ENCODE assay signal across 27 cellular contexts in the genomic region with DNA sequence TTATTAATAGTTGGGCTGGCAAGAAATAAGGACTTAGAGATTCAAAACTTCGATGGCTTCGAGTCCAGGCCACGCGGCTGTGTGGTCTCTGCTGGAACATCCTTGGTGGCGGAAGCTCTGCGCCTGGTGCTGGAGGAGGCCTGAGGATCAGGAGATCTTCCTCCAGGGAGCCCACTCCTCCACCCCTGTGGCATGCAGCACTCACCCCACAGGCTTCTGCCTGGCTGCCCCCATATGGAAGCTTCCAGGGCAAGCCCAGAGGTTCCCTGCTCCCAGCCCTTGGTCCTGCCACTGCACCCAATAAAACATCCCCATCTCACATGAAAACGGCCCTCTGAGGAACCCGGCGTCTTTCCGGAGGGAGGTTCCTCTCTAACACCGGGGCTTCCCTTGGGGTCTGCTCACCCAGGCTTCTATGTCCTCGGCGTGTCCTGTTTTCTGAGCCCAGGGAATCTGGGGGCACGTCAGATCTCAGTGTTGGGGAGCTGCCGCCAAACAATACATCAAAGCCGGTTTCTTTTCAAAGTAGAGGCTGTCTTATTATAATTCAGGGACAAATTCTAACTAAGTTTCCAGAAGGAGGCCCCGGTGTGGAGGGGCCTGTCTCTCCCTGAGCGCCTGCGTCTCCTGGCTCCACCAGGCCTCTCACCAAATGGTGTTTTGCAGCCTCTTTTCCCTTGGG. TPM values are rescaled to one million over a fixed set of nuclear protein-coding genes. Genes with fewer than 3 reads are reported as not detected.
DNase-seq lines count a peak whose midpoint lies in the region; ATAC-seq and TF ChIP-seq lines count a peak whose summit lies in the region.
"Had no signal": no experiment of that assay in that cellular context is flagged by ENCODE, and none has a peak within 500 bp of the region (broad histone marks: within the 10 kb centered on the region; RNA-seq: fewer than 3 reads in every experiment).

No MANE protein-coding gene starts in this region.

- intact Hi-C loops in IMR-90 (cut with micrococcal nuclease) (no loop called here), stomach (cut with DNase I; ENCODE audit: low total_unique reads) (no loop called here)

- no peaks in the 10 kb centered on the region for H3K36me3 Mint-ChIP-seq in mesothelial cell of epicardium
- H3K36me3 Mint-ChIP-seq: activated naive CD8-positive, alpha-beta T cell treated with anti-CD3 and anti-CD28 coated beads for 36 hours had no signal

- no peak overlapping the region; the same call in none of the 2 replicates for H2AK5ac ChIP-seq in IMR-90 (ENCODE audit: low read depth, low read length)

- H3K56ac ChIP-seq in IMR-90 (ENCODE audit: extremely low read depth, insufficient read depth, low read length) = no peak overlapping the region

- H3K4me1 ChIP-seq in IMR-90 (ENCODE audit: control insufficient read depth, insufficient read depth, low read length) (peaks cover 22% of the 10 kb centered on the region), stomach (peaks cover 13 to 67% (median 33%) of the 10 kb centered on the region in 4 donors)

- no peak overlapping the region for H3K14ac ChIP-seq in IMR-90 (replicated peaks; ENCODE audit: low read depth, low read length)

- no peak for TF ChIP-seq RAD21 in IMR-90 (IDR thresholded peaks at IDR 0.05; ENCODE audit: low read length)

- peak overlapping the region; percentile 41 for H2BK120ac ChIP-seq in IMR-90 (ENCODE audit: low read depth, low read length)

- TF ChIP-seq EP300 in stomach (IDR thresholded peaks at IDR 0.05) = no peak

- H3K18ac ChIP-seq in IMR-90 (ENCODE audit: low read depth, low read length) = no peak overlapping the region

- CTCF ChIA-PET in IMR-90 (lab: Yijun Ruan, JAX) = no interaction called here

- DNase-seq in IMR-90 (no peak), coronary artery (ENCODE audit: low spot score) (peak; percentile 50), mesothelial cell of epicardium (ENCODE audit: low spot score in 2 of 2, unreplicated experiment in 2 of 2) (no peak), stomach (peak; percentile 19), NCI-H2029 treated with DMSO at 0.1 percent for 48 hours (lab: John Stamatoyannopoulos, UW) (no peak)
- DNase-seq in activated CD4-positive, alpha-beta T cell treated with anti-CD3 and anti-CD28 coated beads for 1 hour = no peak
- DNase-seq: activated CD4-positive, alpha-beta T cell treated with anti-CD3 and anti-CD28 coated beads, Interleukin-2, amount 10 ng/mL, durations not matched to agents 7 days and 5 days; activated naive CD8-positive, alpha-beta T cell treated with anti-CD3 and anti-CD28 coated beads for 36 hours; COR-L47; DMS79; foreskin fibroblast; GF-D8; NCI-H2171 treated with DMSO at 0.1 percent for 48 hours; NCI-H524; nephron progenitor cell had no signal

- peaks cover 6% of the 10 kb centered on the region for H3K9me1 ChIP-seq in IMR-90 (ENCODE audit: insufficient read depth, low read length)

- H3K9me3 ChIP-seq in IMR-90 (ENCODE audit: control insufficient read depth, insufficient read depth, low read length) (no peaks in the 10 kb centered on the region), stomach (no peaks in the 10 kb centered on the region)
- H3K9me3 ChIP-seq: BLaER1 treated with 17β-estradiol and CSF1 and Interleukin-3, amounts not matched to agents 10 nM and 100 nM; mucosa of descending colon had no signal

- TF ChIP-seq CTCF in IMR-90 (conservative IDR thresholded peaks at IDR 0.05; ENCODE audit: low read depth, low read length) (no peak), coronary artery (IDR thresholded peaks at IDR 0.05) (no peak), mesothelial cell of epicardium (IDR thresholded peaks at IDR 0.05; ENCODE audit: unreplicated experiment) (no peak), stomach (IDR thresholded peaks at IDR 0.05) (no peak)

- no peak overlapping the region for H3K9ac ChIP-seq in IMR-90 (ENCODE audit: low read depth, low read length)
- H3K9ac ChIP-seq: BLaER1 treated with 17β-estradiol and CSF1 and Interleukin-3, amounts not matched to agents 10 nM and 100 nM; KMS-11 had no signal

- H3K4ac ChIP-seq in IMR-90 (ENCODE audit: low read depth, low read length) = peak overlapping the region; percentile 25

- peak overlapping the region; percentile 39; the same call in 1 of the 2 replicates for H4K91ac ChIP-seq in IMR-90 (ENCODE audit: insufficient read depth, low read depth, low read length)

- H4K5ac ChIP-seq in IMR-90 (ENCODE audit: low read depth, low read length) = no peak overlapping the region

- H3K4me3 ChIP-seq in IMR-90 (ENCODE audit: insufficient read depth, low read depth, low read length) (no peak overlapping the region), coronary artery (no peak overlapping the region), stomach (no peak overlapping the region)
- H3K4me3 ChIP-seq: BLaER1 treated with 17β-estradiol and CSF1 and Interleukin-3, amounts not matched to agents 10 nM and 100 nM; mucosa of descending colon had no signal

- H3K27ac ChIP-seq in IMR-90 (ENCODE audit: insufficient read depth, low read length) (no peak overlapping the region), coronary artery (no peak overlapping the region), stomach (peak overlapping the region in 1 of 5 donors; percentile 77)
- H3K27ac ChIP-seq: BLaER1 treated with 17β-estradiol and CSF1 and Interleukin-3, amounts not matched to agents 10 nM and 100 nM; epithelial cell of prostate; KMS-11 had no signal

- peak overlapping the region; percentile 50 for H3K27ac Mint-ChIP-seq in mesothelial cell of epicardium
- H3K27ac Mint-ChIP-seq: activated CD4-positive, alpha-beta T cell treated with anti-CD3 and anti-CD28 coated beads, Interleukin-2, amount 10 ng/mL, durations not matched to agents 7 days and 5 days; activated naive CD8-positive, alpha-beta T cell treated with anti-CD3 and anti-CD28 coated beads for 36 hours; activated T-helper 2 cell treated with anti-CD3 and anti-CD28 coated beads, Interferon-gamma antibody, Interleukin-2, Interleukin-4, amounts not matched to agents 10 μg/mL and 5 μg/mL and 100 μg/mL, durations not matched to agents 14 hours and 24 hours and 36 hours; nephron progenitor cell; T-helper 1 cell treated with Interleukin-12 subunit alpha and Interleukin-12 subunit beta and Interleukin-4 antibody, amounts not matched to agents 30 μg/mL and 1 μg/mL, for 36 hours had no signal

- no peak overlapping the region for H2BK5ac ChIP-seq in IMR-90 (ENCODE audit: low read depth, low read length, poor library complexity, severe bottlenecking)

- ATAC-seq in IMR-90 (ENCODE audit: low read depth) (no peak), HG02884 (IDR thresholded peaks at IDR 0.05; ENCODE audit: unreplicated experiment) (no peak)
- ATAC-seq: mucosa of descending colon had no signal

- H4K20me1 ChIP-seq in IMR-90 (ENCODE audit: insufficient read depth, low read length) = no peaks in the 10 kb centered on the region
- H4K20me1 ChIP-seq: BLaER1 treated with 17β-estradiol and CSF1 and Interleukin-3, amounts not matched to agents 10 nM and 100 nM had no signal

- H3K9me3 Mint-ChIP-seq in mesothelial cell of epicardium = no peaks in the 10 kb centered on the region
- H3K9me3 Mint-ChIP-seq: activated CD4-positive, alpha-beta T cell treated with anti-CD3 and anti-CD28 coated beads, Interleukin-2, amount 10 ng/mL, durations not matched to agents 7 days and 5 days; activated naive CD8-positive, alpha-beta T cell treated with anti-CD3 and anti-CD28 coated beads for 36 hours; activated T-helper 2 cell treated with anti-CD3 and anti-CD28 coated beads, Interferon-gamma antibody, Interleukin-2, Interleukin-4, amounts not matched to agents 10 μg/mL and 5 μg/mL and 100 μg/mL, durations not matched to agents 14 hours and 24 hours and 36 hours; nephron progenitor cell; T-helper 1 cell treated with Interleukin-12 subunit alpha and Interleukin-12 subunit beta and Interleukin-4 antibody, amounts not matched to agents 30 μg/mL and 1 μg/mL, for 36 hours had no signal

- H3K27me3 Mint-ChIP-seq in mesothelial cell of epicardium (ENCODE audit: low read depth) = no peaks in the 10 kb centered on the region
- H3K27me3 Mint-ChIP-seq: activated naive CD8-positive, alpha-beta T cell treated with anti-CD3 and anti-CD28 coated beads for 36 hours had no signal

- H2AFZ ChIP-seq in IMR-90 (replicated peaks; ENCODE audit: low read length, poor library complexity) = no peak overlapping the region

- H3K27me3 ChIP-seq in IMR-90 (ENCODE audit: control insufficient read depth, insufficient read depth, low read length) = no peaks in the 10 kb centered on the region
- no peaks in the 10 kb centered on the region for H3K27me3 ChIP-seq in stomach
- H3K27me3 ChIP-seq: BLaER1 treated with 17β-estradiol and CSF1 and Interleukin-3, amounts not matched to agents 10 nM and 100 nM had no signal

- H3K36me3 ChIP-seq in IMR-90 (ENCODE audit: control insufficient read depth, insufficient read depth, low read length) (no peaks in the 10 kb centered on the region), stomach (no peaks in the 10 kb centered on the region)
- H3K36me3 ChIP-seq: BLaER1 treated with 17β-estradiol and CSF1 and Interleukin-3, amounts not matched to agents 10 nM and 100 nM had no signal

- dilution Hi-C loops in IMR-90 (cut with HindIII; ENCODE audit: low sequenced_read_pairs, unreplicated experiment) = no loop called here

- peaks cover 0 to 3% of the 10 kb centered on the region in 2 experiments; a peak in 1 of 4 replicates for H3K79me1 ChIP-seq in IMR-90 (ENCODE audit: low read depth in 1 of 2, low read length in 2 of 2)

- H4K8ac ChIP-seq in IMR-90 (ENCODE audit: low read depth in 2 of 2, low read length in 2 of 2) = no peak overlapping the region

- 87% methylated on average over 5 of the region's 19 CpGs; no CpG with 5 or more reads in 1 of the 2 experiments for WGBS in IMR-90 (ENCODE audit: extremely low coverage in 2 of 2, insufficient read length in 1 of 2), 2 experiments
- WGBS in stomach, 5 donors = 89 to 93% (median 92%) methylated on average over 18 to 19 of the region's 19 CpGs

- H3K4me3 Mint-ChIP-seq in mesothelial cell of epicardium = no peak overlapping the region
- H3K4me3 Mint-ChIP-seq: activated CD4-positive, alpha-beta T cell treated with anti-CD3 and anti-CD28 coated beads, Interleukin-2, amount 10 ng/mL, durations not matched to agents 7 days and 5 days; activated naive CD8-positive, alpha-beta T cell treated with anti-CD3 and anti-CD28 coated beads for 36 hours; nephron progenitor cell; T-helper 1 cell treated with Interleukin-12 subunit alpha and Interleukin-12 subunit beta and Interleukin-4 antibody, amounts not matched to agents 30 μg/mL and 1 μg/mL, for 36 hours had no signal

- peak overlapping the region; percentile 67; the same call in 2 of the 3 replicates for H2BK15ac ChIP-seq in IMR-90 (ENCODE audit: low read depth, low read length)

- TF ChIP-seq POLR2A in IMR-90 (IDR thresholded peaks at IDR 0.05; ENCODE audit: low read depth, low read length) (no peak), stomach (IDR thresholded peaks at IDR 0.05) (no peak)

- BruUV-seq in IMR-90 (replicated peaks; lab: Mats Ljungman, UMichigan) = no TSS peak

- no peak overlapping the region for H3K4me2 ChIP-seq in IMR-90 (ENCODE audit: low read depth, low read length)
- H3K4me2 ChIP-seq: BLaER1 treated with 17β-estradiol and CSF1 and Interleukin-3, amounts not matched to agents 10 nM and 100 nM; KMS-11 had no signal

- peaks cover 47% of the 10 kb centered on the region for H3K4me1 Mint-ChIP-seq in mesothelial cell of epicardium

- no peak overlapping the region for H3K23ac ChIP-seq in IMR-90 (ENCODE audit: low read depth, low read length)

- H2AK9ac ChIP-seq in IMR-90 (replicated peaks; ENCODE audit: low read depth, low read length, poor library complexity) = peak overlapping the region; percentile 15

- 0 out of 2 replicates have a peak overlapping the region, but pooled peaks have one; percentile 10 for H2BK20ac ChIP-seq in IMR-90 (ENCODE audit: low read depth, low read length)

- POLR2A ChIA-PET in IMR-90 (lab: Charles Lee; ENCODE audit: unreplicated experiment) = no interaction called here

- in situ Hi-C loops in IMR-90 (cut with MboI; ENCODE audit: low sequenced_read_pairs) = no loop called here

RNA-seq across cellular contexts. Expression of a gene that starts 32.4 kb away (rescaled TPM):
- not detected in 2 replicates for total RNA-seq in IMR-90 (2012; rRNA removed)
- not detected in 2 replicates for polyA plus RNA-seq in IMR-90 (2012; rRNA removed)
- polyA plus RNA-seq in IMR-90 (2012; cell fraction: cytosol; rRNA removed) = not detected in 2 replicates
- not detected in 2 replicates for polyA plus RNA-seq in IMR-90 (2012; cell fraction: nucleus; rRNA removed; ENCODE audit: low replicate concordance)
- total RNA-seq in mesothelial cell of epicardium = 0.07 TPM in 1 of 3 replicates, not detected in the others
- total RNA-seq in stomach = not detected
- polyA plus RNA-seq in stomach = 10 to 100 TPM in 1 of 3 donors, under 1 TPM in 1, not detected in 1; 0.46 to 64.6 TPM
- total RNA-seq: activated CD4-positive, alpha-beta T cell treated with anti-CD3 and anti-CD28 coated beads, Interleukin-2, amount 10 ng/mL, durations not matched to agents 7 days and 5 days; activated naive CD8-positive, alpha-beta T cell treated with anti-CD3 and anti-CD28 coated beads for 36 hours; activated T-helper 2 cell treated with anti-CD3 and anti-CD28 coated beads, Interferon-gamma antibody, Interleukin-2, Interleukin-4, amounts not matched to agents 10 μg/mL and 5 μg/mL and 100 μg/mL, durations not matched to agents 14 hours and 24 hours and 36 hours; H4; liver; subcutaneous adipose tissue had no signal
- polyA plus RNA-seq: AG04450, liver had no signal

RNA-seq across cellular contexts. Expression of a gene that starts 57.8 kb away (rescaled TPM):
- not detected in 2 replicates for total RNA-seq in IMR-90 (2012; rRNA removed)
- not detected in 2 replicates for polyA plus RNA-seq in IMR-90 (2012; rRNA removed)
- polyA plus RNA-seq in IMR-90 (2012; cell fraction: cytosol; rRNA removed) = not detected in 2 replicates
- polyA plus RNA-seq in IMR-90 (2012; cell fraction: nucleus; rRNA removed; ENCODE audit: low replicate concordance) = not detected in 2 replicates
- 0.42 TPM in 1 of 3 replicates, not detected in the others for total RNA-seq in mesothelial cell of epicardium
- under 1 TPM in 1 of 5 donors, not detected in 4; 0.92 TPM for total RNA-seq in stomach
- polyA plus RNA-seq in stomach = 10 to 100 TPM in 1 of 3 donors, 1 to 10 TPM in 1, not detected in 1; 2.4 to 16.2 TPM
- total RNA-seq: activated CD4-positive, alpha-beta T cell treated with anti-CD3 and anti-CD28 coated beads, Interleukin-2, amount 10 ng/mL, durations not matched to agents 7 days and 5 days; activated naive CD8-positive, alpha-beta T cell treated with anti-CD3 and anti-CD28 coated beads for 36 hours; activated T-helper 2 cell treated with anti-CD3 and anti-CD28 coated beads, Interferon-gamma antibody, Interleukin-2, Interleukin-4, amounts not matched to agents 10 μg/mL and 5 μg/mL and 100 μg/mL, durations not matched to agents 14 hours and 24 hours and 36 hours; cerebellum; H4; liver; mucosa of descending colon; subcutaneous adipose tissue had no signal
- polyA plus RNA-seq: AG04450, liver had no signal

Comparison
In these comparisons a context has a peak if more than half of its experiments do, and no peak if none do; other contexts are left out.
1. DNase-seq: peak in coronary artery (single experiment) and stomach (single experiment); none in IMR-90 (single experiment), mesothelial cell of epicardium (0 of 2), NCI-H2029 treated with DMSO at 0.1 percent for 48 hours (single experiment) and activated CD4-positive, alpha-beta T cell treated with anti-CD3 and anti-CD28 coated beads for 1 hour (single experiment).